ENCODE assay signal across 8 cellular contexts in the genomic region with DNA sequence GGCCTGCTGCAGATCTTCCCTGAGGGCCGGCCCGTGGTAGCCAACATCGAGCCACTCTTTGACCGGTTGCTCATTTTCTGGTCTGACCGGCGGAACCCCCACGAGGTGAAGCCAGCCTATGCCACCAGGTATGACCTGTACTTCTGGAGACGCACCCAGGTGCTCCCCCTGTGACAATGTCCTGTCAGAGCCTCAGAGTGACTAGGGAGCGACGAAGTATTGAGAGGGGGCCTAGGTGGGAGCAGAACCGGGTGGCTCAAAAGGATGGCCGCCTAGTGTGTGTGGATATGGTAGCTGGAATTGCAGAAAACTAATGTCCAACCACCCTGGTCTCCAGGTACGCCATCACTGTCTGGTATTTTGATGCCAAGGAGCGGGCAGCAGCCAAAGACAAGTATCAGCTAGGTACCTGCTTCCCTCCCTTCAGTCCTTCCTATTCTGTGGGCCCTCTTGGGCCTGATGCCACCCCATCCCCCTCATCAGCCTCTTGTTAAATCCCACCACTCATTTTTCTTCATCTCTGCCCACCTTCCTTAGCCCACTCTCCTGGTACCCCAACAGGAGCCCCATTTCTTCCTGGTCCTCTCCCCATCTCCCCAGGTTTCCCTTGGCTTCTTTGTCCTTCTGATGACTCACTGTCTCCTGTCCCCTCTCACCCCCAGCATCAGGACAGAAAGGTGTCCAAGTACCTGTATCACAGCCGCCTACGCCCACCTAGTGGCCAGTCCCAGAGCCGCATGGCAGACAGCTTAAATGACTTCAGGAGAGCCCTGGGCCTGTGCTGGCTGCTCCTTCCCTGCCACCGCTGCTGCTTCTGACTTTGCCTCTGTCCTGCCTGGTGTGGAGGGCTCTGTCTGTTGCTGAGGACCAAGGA. TPM values are rescaled to one million over a fixed set of nuclear protein-coding genes. Genes with fewer than 3 reads are reported as not detected.
DNase-seq lines count a peak whose midpoint lies in the region; ATAC-seq, FAIRE-seq and TF ChIP-seq lines count a peak whose summit lies in the region.

No MANE protein-coding gene starts in this region.

- peaks cover 86% of the 10 kb centered on the region for H3K4me1 ChIP-seq in CD8-positive, alpha-beta T cell (ENCODE audit: insufficient read depth, low read length)
- H3K4me1 ChIP-seq in HUES48 (ENCODE audit: control insufficient read depth, insufficient read depth, low read length): peaks cover 56% of the 10 kb centered on the region
- H3K4me1 ChIP-seq in breast epithelium: peaks cover 26 to 51% of the 10 kb centered on the region in 2 donors

- H3K9ac ChIP-seq in HUES48 (ENCODE audit: low read depth, low read length): no peak overlapping the region

- POLR2A ChIA-PET in CD8-positive, alpha-beta T cell (lab: Charles Lee): interaction anchor here (0.6 to 6.3 kb wide), 9 partner anchors 9 to 146 kb away, joined by 3 to 61 read pairs (median 3); a partner anchor contains a TSS

- H3K27ac ChIP-seq in CD8-positive, alpha-beta T cell (ENCODE audit: low read depth, low read length): peak overlapping the region; percentile 66
- H3K27ac ChIP-seq in HUES48 (ENCODE audit: low read depth, low read length) (peak overlapping the region; percentile 72), breast epithelium (peak overlapping the region; percentile 79 to 94)

- peak in 2 of 7 experiments; percentile 22 to 46 for DNase-seq in CD8-positive, alpha-beta T cell
- DNase-seq in breast epithelium (ENCODE audit: low spot score in 2 of 2): no peak
- no peak for DNase-seq in naive B cell
- no peak for DNase-seq in erythroblast (lab: John Stamatoyannopoulos, UW)
- no peak for DNase-seq in frontal cortex (ENCODE audit: low spot score in 2 of 2)
- no peak for DNase-seq in activated CD4-positive, CD25-positive, alpha-beta regulatory T cell treated with anti-CD3 and anti-CD28 coated beads, Interleukin-2, amount 50 U/mL, for 72 hours

- H3K36me3 Mint-ChIP-seq in CD8-positive, alpha-beta T cell: peaks cover 33% of the 10 kb centered on the region
- peaks cover 0 to 17% of the 10 kb centered on the region in 2 donors for H3K36me3 Mint-ChIP-seq in naive B cell

- intact Hi-C loops in CD8-positive, alpha-beta T cell (cut with DNase I, micrococcal nuclease): loop anchor here (1.0 to 5.0 kb wide), 5 partner anchors 9 to 460 kb away; a partner anchor contains a TSS
- intact Hi-C loops in breast epithelium (cut with DNase I; ENCODE audit: low total_unique reads): no loop called here

- no peaks in the 10 kb centered on the region for H3K9me3 Mint-ChIP-seq in CD8-positive, alpha-beta T cell
- no peaks in the 10 kb centered on the region for H3K9me3 Mint-ChIP-seq in naive B cell

- no peaks in the 10 kb centered on the region for H3K9me3 ChIP-seq in CD8-positive, alpha-beta T cell (ENCODE audit: low read length)
- H3K9me3 ChIP-seq in HUES48 (ENCODE audit: control insufficient read depth, insufficient read depth, low read length) (no peaks in the 10 kb centered on the region), breast epithelium (no peaks in the 10 kb centered on the region)

- CTCF ChIA-PET in CD8-positive, alpha-beta T cell (lab: Charles Lee): interaction anchor here (0.5 to 6.1 kb wide), 14 partner anchors 9 to 997 kb away, joined by 3 to 45 read pairs (median 6); a partner anchor contains a TSS

- no peak for ATAC-seq in CD8-positive, alpha-beta T cell
- ATAC-seq in naive B cell (ENCODE audit: low read depth in 2 of 2): no peak
- ATAC-seq in GM21360 (IDR thresholded peaks at IDR 0.05; ENCODE audit: unreplicated experiment): no peak

- TF ChIP-seq CTCF in CD8-positive, alpha-beta T cell (IDR thresholded peaks at IDR 0.05): peak; percentile 44
- peak in 1 of 3 donors; percentile 41 for TF ChIP-seq CTCF in breast epithelium (IDR thresholded peaks at IDR 0.05)

- H3K27me3 Mint-ChIP-seq in CD8-positive, alpha-beta T cell (ENCODE audit: low read depth): no peaks in the 10 kb centered on the region
- no peaks in the 10 kb centered on the region for H3K27me3 Mint-ChIP-seq in naive B cell

- no peak for FAIRE-seq in frontal cortex (lab: Jason Lieb, UNC)

- TF ChIP-seq POLR2A in breast epithelium (IDR thresholded peaks at IDR 0.05) (no peak), erythroblast (IDR thresholded peaks at IDR 0.05; ENCODE audit: low read length) (no peak)

- peaks cover 86% of the 10 kb centered on the region for H3K4me1 Mint-ChIP-seq in CD8-positive, alpha-beta T cell (ENCODE audit: low read depth)
- H3K4me1 Mint-ChIP-seq in naive B cell: peaks cover 73 to 87% (median 82%) of the 10 kb centered on the region in 3 donors

- peak overlapping the region; percentile 99 for H3K27ac Mint-ChIP-seq in CD8-positive, alpha-beta T cell
- H3K27ac Mint-ChIP-seq in naive B cell: peak overlapping the region; percentile 86 to 97 (median 95)

- H3K4me3 ChIP-seq in CD8-positive, alpha-beta T cell (ENCODE audit: low read depth, low read length): peak overlapping the region; percentile 35
- no peak overlapping the region for H3K4me3 ChIP-seq in HUES48 (ENCODE audit: low read depth, low read length)
- peak overlapping the region in 1 of 3 donors; percentile 41 for H3K4me3 ChIP-seq in breast epithelium

- H3K27me3 ChIP-seq in CD8-positive, alpha-beta T cell (ENCODE audit: insufficient read depth, low read length): no peaks in the 10 kb centered on the region
- H3K27me3 ChIP-seq in HUES48 (ENCODE audit: control insufficient read depth, insufficient read depth, low read length): peaks cover 9% of the 10 kb centered on the region
- H3K27me3 ChIP-seq in breast epithelium: no peaks in the 10 kb centered on the region

- peak overlapping the region; percentile 83 for H3K4me3 Mint-ChIP-seq in CD8-positive, alpha-beta T cell
- peak overlapping the region; percentile 35 to 89 (median 75) for H3K4me3 Mint-ChIP-seq in naive B cell

- H3K36me3 ChIP-seq in CD8-positive, alpha-beta T cell (ENCODE audit: insufficient read depth, low read length): peaks cover 18% of the 10 kb centered on the region
- H3K36me3 ChIP-seq in HUES48 (ENCODE audit: control insufficient read depth, insufficient read depth, low read length) (peaks cover 47% of the 10 kb centered on the region), breast epithelium (no peaks in the 10 kb centered on the region)

RNA-seq across cellular contexts. Expression of a gene that starts 8.4 kb away (rescaled TPM):
- 100 to 1,000 TPM; 137 to 138 TPM for total RNA-seq in CD8-positive, alpha-beta T cell
- total RNA-seq in breast epithelium (10 to 100 TPM; 78.9 to 90.8 (median 88.5) TPM), frontal cortex (46.5 TPM)
- 100 to 1,000 TPM in 4 of 6 donors, 10 to 100 TPM in 2; 66.8 to 184 (median 124) TPM for polyA plus RNA-seq in naive B cell (ENCODE audit: low read depth in 6 of 6)

RNA-seq across cellular contexts. Expression of a gene that starts 29.3 kb away (rescaled TPM):
- total RNA-seq in CD8-positive, alpha-beta T cell: 10 to 100 TPM; 19.9 to 21.3 TPM
- total RNA-seq in breast epithelium (10 to 100 TPM; 21.6 to 28.2 (median 22.1) TPM), frontal cortex (6.1 TPM)
- polyA plus RNA-seq in naive B cell (ENCODE audit: low read depth in 6 of 6): 100 to 1,000 TPM; 111 to 167 (median 145) TPM

RNA-seq across cellular contexts. Expression of a gene that starts 32.1 kb away (rescaled TPM):
- not detected for total RNA-seq in CD8-positive, alpha-beta T cell
- total RNA-seq in breast epithelium (10 to 100 TPM in 1 of 3 donors, 1 to 10 TPM in 1, not detected in 1; 5.6 to 47.3 TPM), frontal cortex (not detected)
- polyA plus RNA-seq in naive B cell (ENCODE audit: low read depth in 6 of 6): not detected

RNA-seq across cellular contexts. Expression of a gene that starts 42.9 kb away (rescaled TPM):
- not detected for total RNA-seq in CD8-positive, alpha-beta T cell
- total RNA-seq in breast epithelium (under 1 TPM in 1 of 3 donors, not detected in 2; 0.64 TPM), frontal cortex (not detected)
- not detected for polyA plus RNA-seq in naive B cell (ENCODE audit: low read depth in 6 of 6)

RNA-seq across cellular contexts. Expression of a gene that starts 56.4 kb away (rescaled TPM):
- 10 to 100 TPM; 68.3 to 88.2 TPM for total RNA-seq in CD8-positive, alpha-beta T cell
- total RNA-seq in breast epithelium (10 to 100 TPM; 41.6 to 52.8 (median 52.1) TPM), frontal cortex (23.6 TPM)
- polyA plus RNA-seq in naive B cell (ENCODE audit: low read depth in 6 of 6): 10 to 100 TPM; 48.3 to 88.8 (median 59.8) TPM
